ENCODE assay signal across 8 cellular contexts in the genomic region with DNA sequence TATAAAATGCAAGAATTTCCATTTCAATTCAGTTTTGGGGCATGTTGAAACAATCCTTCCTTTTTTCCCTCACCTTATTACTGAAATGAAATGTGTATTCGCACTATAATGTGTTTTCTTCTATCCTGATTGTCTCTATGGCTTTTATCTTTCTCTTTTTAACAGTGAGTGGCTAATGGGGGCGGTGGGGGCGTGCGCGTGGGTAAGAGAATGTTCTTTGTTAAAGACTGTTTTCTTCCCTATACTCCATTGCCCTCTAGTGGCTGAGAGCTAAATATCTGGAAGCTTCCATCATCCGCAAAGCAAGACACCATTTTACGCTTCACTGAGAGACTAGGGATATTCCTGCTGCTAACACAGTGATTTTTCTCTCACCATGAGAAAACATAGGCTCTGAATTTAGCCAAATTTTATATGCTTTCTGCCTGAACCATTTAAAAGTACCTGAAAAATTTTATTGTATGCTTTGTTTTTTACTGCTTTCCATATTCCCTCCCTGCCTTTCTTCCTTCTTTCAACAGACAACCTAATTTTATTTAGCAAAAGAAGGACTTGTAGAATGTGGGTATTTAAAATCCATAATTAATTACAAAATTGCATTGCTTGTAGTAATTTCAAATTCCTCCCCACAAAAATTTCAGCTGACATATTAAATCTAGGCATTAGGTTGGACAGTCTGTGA.
DNase-seq lines count a peak whose midpoint lies in the region; ATAC-seq and TF ChIP-seq lines count a peak whose summit lies in the region.

No MANE protein-coding gene starts in this region.

- no peaks in the 10 kb centered on the region for H3K9me3 Mint-ChIP-seq in osteocyte (ENCODE audit: unreplicated experiment)

- peak overlapping the region; percentile 76 for H3K27ac Mint-ChIP-seq in osteocyte (ENCODE audit: unreplicated experiment)

- H3K27me3 Mint-ChIP-seq in osteocyte (ENCODE audit: unreplicated experiment), result peaks cover 4% of the 10 kb centered on the region

- peaks cover 20% of the 10 kb centered on the region for H3K4me1 Mint-ChIP-seq in osteocyte (ENCODE audit: unreplicated experiment)

- ATAC-seq in GM19452 (IDR thresholded peaks at IDR 0.05; ENCODE audit: unreplicated experiment), result peak; percentile 92
- ATAC-seq in HG03521 (IDR thresholded peaks at IDR 0.05; ENCODE audit: unreplicated experiment), result peak; percentile 80

- peak; percentile 90 for TF ChIP-seq CTCF in osteocyte (IDR thresholded peaks at IDR 0.05)

- peak overlapping the region; percentile 58 for H3K4me3 Mint-ChIP-seq in osteocyte (ENCODE audit: unreplicated experiment)

- peaks cover 2% of the 10 kb centered on the region for H3K36me3 Mint-ChIP-seq in osteocyte (ENCODE audit: unreplicated experiment)

- peak; percentile 3 for DNase-seq in DMS 273 treated with DMSO at 0.1 percent for 48 hours (lab: John Stamatoyannopoulos, UW)
- peak; percentile 88 for DNase-seq in NCI-H69 (lab: John Stamatoyannopoulos, UW)
- peak; percentile 62 for DNase-seq in activated effector memory CD4-positive, alpha-beta T cell treated with anti-CD3 and anti-CD28 coated beads, Interleukin-2, amount 50 U/mL, for 16 hours
- peak; percentile 87 for DNase-seq in globus pallidus (ENCODE audit: low spot score)
- no peak for DNase-seq in osteocyte (ENCODE audit: extremely low spot score, unreplicated experiment)
- no peak for DNase-seq in GOT3 (lab: John Stamatoyannopoulos, UW)

Comparison
In these comparisons a context has a peak if more than half of its experiments do, and no peak if none do; other contexts are left out.
1. DNase-seq: peak in DMS 273 treated with DMSO at 0.1 percent for 48 hours (single experiment), NCI-H69 (single experiment), activated effector memory CD4-positive, alpha-beta T cell treated with anti-CD3 and anti-CD28 coated beads, Interleukin-2, amount 50 U/mL, for 16 hours (single experiment) and globus pallidus (single experiment); none in osteocyte (single experiment) and GOT3 (single experiment).